21 cellular contexts compared by ENCODE assay signal in the genomic region with DNA sequence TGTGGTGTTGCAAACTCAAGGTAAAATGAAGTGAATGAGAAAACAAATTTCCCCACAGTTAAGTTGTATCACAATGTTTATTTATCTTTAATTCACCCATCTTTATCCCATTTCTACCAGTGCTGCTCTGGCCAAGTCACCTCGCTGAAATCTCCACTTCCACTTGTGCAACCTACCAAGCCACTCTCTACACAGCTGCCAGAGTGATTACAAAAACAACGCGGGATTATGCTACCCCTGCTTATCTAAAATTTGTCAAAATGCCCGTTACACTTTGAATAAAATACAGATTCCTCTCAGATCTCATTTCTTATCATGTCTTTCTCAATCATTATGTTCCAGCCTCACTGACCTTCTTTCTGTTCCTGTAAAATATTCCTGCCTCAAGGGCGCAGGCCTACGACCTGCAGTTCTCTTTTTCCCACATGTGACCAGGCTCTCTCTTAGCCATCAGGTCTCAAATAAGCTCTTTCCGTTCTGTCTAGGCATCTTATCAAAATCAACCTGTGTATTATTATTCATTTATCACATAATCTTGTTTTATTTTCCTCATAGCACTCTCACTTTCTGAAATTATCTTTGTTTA.
DNase-seq lines count a peak whose midpoint lies in the region; ATAC-seq and TF ChIP-seq lines count a peak whose summit lies in the region.
"Had no signal": no experiment of that assay in that cellular context is flagged by ENCODE, and none has a peak within 500 bp of the region (broad histone marks: within the 10 kb centered on the region; RNA-seq: fewer than 3 reads in every experiment).

No MANE protein-coding gene starts in this region.

- intact Hi-C loops in adrenal gland (cut with DNase I) (no loop called here), sigmoid colon (cut with DNase I) (no loop called here)

- DNase-seq in HCEC 1CT (peak; percentile 41), adrenal gland (peak in 6 of 7 donors; percentile 49 to 74 (median 62)), omental fat pad (ENCODE audit: low spot score) (no peak), sigmoid colon (no peak), OCI-M1 (lab: John Stamatoyannopoulos, UW) (no peak)
- DNase-seq in stimulated activated effector memory CD8-positive, alpha-beta T cell treated with anti-CD3 and anti-CD28 coated beads, Interleukin-12 subunit alpha, Interleukin-12 subunit beta, amount 100 ng/mL, for 72 hours (ENCODE audit: low spot score in 2 of 2): no peak
- no peak for DNase-seq in activated naive CD8-positive, alpha-beta T cell treated with anti-CD3 and anti-CD28 coated beads, Interleukin-2, amount 50 U/mL, for 24 hours
- DNase-seq: C1 segment of cervical spinal cord; CD8-positive, alpha-beta memory T cell; H7; KBM-7; NCI-H1417; NCI-H187; NCI-H2107; NCI-H2227 treated with DMSO at 0.1 percent for 48 hours; NCI-H510A treated with DMSO at 0.1 percent for 48 hours; PC-3; SJCRH30 had no signal

- no peak for TF ChIP-seq POLR2A in adrenal gland (IDR thresholded peaks at IDR 0.05)
- TF ChIP-seq POLR2A in gastroesophageal sphincter (IDR thresholded peaks at IDR 0.05): no peak
- TF ChIP-seq POLR2A in sigmoid colon (IDR thresholded peaks at IDR 0.05): no peak

- TF ChIP-seq CTCF in adrenal gland (IDR thresholded peaks at IDR 0.05) (peak in 1 of 6 experiments; percentile 3), gastroesophageal sphincter (IDR thresholded peaks at IDR 0.05) (no peak), omental fat pad (IDR thresholded peaks at IDR 0.05) (no peak), sigmoid colon (IDR thresholded peaks at IDR 0.05) (no peak)

- WGBS in adrenal gland, 4 donors: 42 to 49% (median 48%) methylated on average over 7 of the region's 7 CpGs
- 53 to 84% methylated on average over 7 of the region's 7 CpGs for WGBS in gastroesophageal sphincter (ENCODE audit: low coverage in 1 of 2), 2 donors
- 91% methylated on average over 7 of the region's 7 CpGs for WGBS in sigmoid colon, 2 donors

- no peaks in the 10 kb centered on the region for H3K4me1 Mint-ChIP-seq in stimulated activated effector memory CD8-positive, alpha-beta T cell treated with anti-CD3 and anti-CD28 coated beads, Interleukin-12 subunit alpha, Interleukin-12 subunit beta, amount 100 ng/mL, for 72 hours
- no peaks in the 10 kb centered on the region for H3K4me1 Mint-ChIP-seq in activated naive CD8-positive, alpha-beta T cell treated with anti-CD3 and anti-CD28 coated beads, Interleukin-2, amount 50 U/mL, for 24 hours
- H3K4me1 Mint-ChIP-seq: CD8-positive, alpha-beta memory T cell had no signal

- no peaks in the 10 kb centered on the region for H3K36me3 Mint-ChIP-seq in stimulated activated effector memory CD8-positive, alpha-beta T cell treated with anti-CD3 and anti-CD28 coated beads, Interleukin-12 subunit alpha, Interleukin-12 subunit beta, amount 100 ng/mL, for 72 hours
- H3K36me3 Mint-ChIP-seq in activated naive CD8-positive, alpha-beta T cell treated with anti-CD3 and anti-CD28 coated beads, Interleukin-2, amount 50 U/mL, for 24 hours (ENCODE audit: low read depth): no peaks in the 10 kb centered on the region
- H3K36me3 Mint-ChIP-seq: CD8-positive, alpha-beta memory T cell had no signal

- H3K9me3 ChIP-seq in adrenal gland (replicated peaks in 1 of 3) (no peaks in the 10 kb centered on the region), gastroesophageal sphincter (no peaks in the 10 kb centered on the region), sigmoid colon (no peaks in the 10 kb centered on the region)
- H3K9me3 ChIP-seq: SJCRH30 had no signal

- no peak overlapping the region for H3K4me3 Mint-ChIP-seq in stimulated activated effector memory CD8-positive, alpha-beta T cell treated with anti-CD3 and anti-CD28 coated beads, Interleukin-12 subunit alpha, Interleukin-12 subunit beta, amount 100 ng/mL, for 72 hours
- H3K4me3 Mint-ChIP-seq in activated naive CD8-positive, alpha-beta T cell treated with anti-CD3 and anti-CD28 coated beads, Interleukin-2, amount 50 U/mL, for 24 hours: no peak overlapping the region
- H3K4me3 Mint-ChIP-seq: CD8-positive, alpha-beta memory T cell had no signal

- H3K27me3 ChIP-seq in adrenal gland (no peaks in the 10 kb centered on the region), gastroesophageal sphincter (no peaks in the 10 kb centered on the region), sigmoid colon (no peaks in the 10 kb centered on the region)
- H3K27me3 ChIP-seq: SJCRH30 had no signal

- no peak for TF ChIP-seq EP300 in gastroesophageal sphincter (IDR thresholded peaks at IDR 0.05)
- no peak for TF ChIP-seq EP300 in sigmoid colon (IDR thresholded peaks at IDR 0.05)

- H3K4me3 ChIP-seq in adrenal gland (no peak overlapping the region), gastroesophageal sphincter (no peak overlapping the region), sigmoid colon (no peak overlapping the region)
- H3K4me3 ChIP-seq: SJCRH30 had no signal

- no peaks in the 10 kb centered on the region for H3K36me3 ChIP-seq in adrenal gland (replicated peaks in 1 of 2)
- no peaks in the 10 kb centered on the region for H3K36me3 ChIP-seq in gastroesophageal sphincter
- H3K36me3 ChIP-seq in sigmoid colon: no peaks in the 10 kb centered on the region
- H3K36me3 ChIP-seq: SJCRH30 had no signal

- peak overlapping the region in 1 of 5 donors; percentile 20 for H3K27ac ChIP-seq in adrenal gland
- no peak overlapping the region for H3K27ac ChIP-seq in gastroesophageal sphincter
- no peak overlapping the region for H3K27ac ChIP-seq in sigmoid colon
- H3K27ac ChIP-seq: RWPE1, SJCRH30 had no signal

- H3K27me3 Mint-ChIP-seq in activated naive CD8-positive, alpha-beta T cell treated with anti-CD3 and anti-CD28 coated beads, Interleukin-2, amount 50 U/mL, for 24 hours: peaks cover 5% of the 10 kb centered on the region

- H3K4me1 ChIP-seq in adrenal gland (replicated peaks in 1 of 2): peaks cover 5 to 6% of the 10 kb centered on the region in 2 donors
- no peaks in the 10 kb centered on the region for H3K4me1 ChIP-seq in gastroesophageal sphincter
- no peaks in the 10 kb centered on the region for H3K4me1 ChIP-seq in sigmoid colon
- H3K4me1 ChIP-seq: SJCRH30 had no signal

- ATAC-seq in gastroesophageal sphincter (peak; percentile 70), omental fat pad (ENCODE audit: low FRiP score) (peak; percentile 42)
- ATAC-seq in stimulated activated effector memory CD8-positive, alpha-beta T cell treated with anti-CD3 and anti-CD28 coated beads, Interleukin-12 subunit alpha, Interleukin-12 subunit beta, amount 100 ng/mL, for 72 hours: no peak
- ATAC-seq in activated naive CD8-positive, alpha-beta T cell treated with anti-CD3 and anti-CD28 coated beads, Interleukin-2, amount 50 U/mL, for 24 hours: no peak
- ATAC-seq: HepG2, PC-3 had no signal

- H3K9me3 Mint-ChIP-seq in stimulated activated effector memory CD8-positive, alpha-beta T cell treated with anti-CD3 and anti-CD28 coated beads, Interleukin-12 subunit alpha, Interleukin-12 subunit beta, amount 100 ng/mL, for 72 hours: no peaks in the 10 kb centered on the region
- no peaks in the 10 kb centered on the region for H3K9me3 Mint-ChIP-seq in activated naive CD8-positive, alpha-beta T cell treated with anti-CD3 and anti-CD28 coated beads, Interleukin-2, amount 50 U/mL, for 24 hours

- no peak overlapping the region for H3K27ac Mint-ChIP-seq in stimulated activated effector memory CD8-positive, alpha-beta T cell treated with anti-CD3 and anti-CD28 coated beads, Interleukin-12 subunit alpha, Interleukin-12 subunit beta, amount 100 ng/mL, for 72 hours
- no peak overlapping the region for H3K27ac Mint-ChIP-seq in activated naive CD8-positive, alpha-beta T cell treated with anti-CD3 and anti-CD28 coated beads, Interleukin-2, amount 50 U/mL, for 24 hours
- H3K27ac Mint-ChIP-seq: CD8-positive, alpha-beta memory T cell had no signal

Comparison
In these comparisons a context has a peak if more than half of its experiments do, and no peak if none do; other contexts are left out.
1. DNase-seq: peak in HCEC 1CT (single experiment) and adrenal gland (6 of 7); none in omental fat pad (single experiment), stimulated activated effector memory CD8-positive, alpha-beta T cell treated with anti-CD3 and anti-CD28 coated beads, Interleukin-12 subunit alpha, Interleukin-12 subunit beta, amount 100 ng/mL, for 72 hours (0 of 2), sigmoid colon (single experiment), OCI-M1 (single experiment) and activated naive CD8-positive, alpha-beta T cell treated with anti-CD3 and anti-CD28 coated beads, Interleukin-2, amount 50 U/mL, for 24 hours (single experiment).
2. ATAC-seq: peak in gastroesophageal sphincter (single experiment) and omental fat pad (single experiment); none in stimulated activated effector memory CD8-positive, alpha-beta T cell treated with anti-CD3 and anti-CD28 coated beads, Interleukin-12 subunit alpha, Interleukin-12 subunit beta, amount 100 ng/mL, for 72 hours (single experiment) and activated naive CD8-positive, alpha-beta T cell treated with anti-CD3 and anti-CD28 coated beads, Interleukin-2, amount 50 U/mL, for 24 hours (single experiment).